ENCODE assay signal across 8 cellular contexts in the genomic region with DNA sequence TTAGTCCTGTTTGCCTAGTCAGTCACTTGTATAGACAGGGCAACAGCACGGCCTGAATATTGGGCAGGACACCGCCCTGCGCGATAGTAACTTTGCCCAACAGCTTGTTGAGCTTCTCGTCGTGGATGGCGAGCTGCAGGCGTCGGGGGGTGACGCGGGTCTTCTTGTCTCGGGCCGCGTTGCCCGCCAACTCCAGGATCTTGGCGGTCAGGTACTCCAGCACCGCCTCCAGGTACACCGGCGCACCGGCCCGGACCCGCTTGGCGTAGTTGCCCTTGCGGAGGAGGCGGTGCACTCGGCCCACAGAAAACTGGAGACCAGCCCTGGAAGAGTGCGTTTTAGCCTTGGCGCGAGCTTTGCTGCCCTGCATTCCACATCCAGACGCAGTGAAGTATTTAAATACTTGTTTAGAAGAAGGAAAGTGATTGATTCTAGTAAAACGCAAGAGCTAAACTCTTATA.
DNase-seq lines count a peak whose midpoint lies in the region; ATAC-seq, FAIRE-seq and TF ChIP-seq lines count a peak whose summit lies in the region.

No MANE protein-coding gene starts in this region.

- H3K4me3 ChIP-seq in AG04450 (ENCODE audit: low read depth, low read length) (peak overlapping the region; percentile 65), HUES6 (ENCODE audit: low read depth, low read length) (peak overlapping the region; percentile 78), fibroblast of villous mesenchyme (ENCODE audit: low read depth, low read length) (peak overlapping the region; percentile 69), pancreas (no peak overlapping the region)

- H3K27ac ChIP-seq in AG04450 (ENCODE audit: low read depth, low read length) (peak overlapping the region; percentile 84), HUES6 (ENCODE audit: low read depth, low read length) (peak overlapping the region; percentile 91), pancreas (peak overlapping the region in 1 of 4 donors; percentile 61)

- TF ChIP-seq POLR2A in GM19193 (IDR thresholded peaks at IDR 0.05; ENCODE audit: extremely low read depth, insufficient read depth, insufficient read length) (peak; percentile 28), GM12891 (IDR thresholded peaks at IDR 0.05; ENCODE audit: low read depth, low read length) (no peak)

- WGBS in pancreas, 2 donors, result 5 to 8% methylated on average over 31 of the region's 31 CpGs

- ATAC-seq in pancreas (peak in 3 of 4 donors; percentile 42 to 51 (median 46)), GM21390 (IDR thresholded peaks at IDR 0.05; ENCODE audit: unreplicated experiment) (no peak)

- H3K27me3 ChIP-seq in AG04450 (ENCODE audit: control insufficient read depth, insufficient read depth, low read length) (no peaks in the 10 kb centered on the region), HUES6 (ENCODE audit: control insufficient read depth, insufficient read depth, low read length) (no peaks in the 10 kb centered on the region), pancreas (peaks cover 3 to 72% (median 17%) of the 10 kb centered on the region in 4 donors)

- TF ChIP-seq CTCF in AG04450 (IDR thresholded peaks at IDR 0.05; ENCODE audit: low read depth, low read length), result no peak
- TF ChIP-seq CTCF in fibroblast of villous mesenchyme (IDR thresholded peaks at IDR 0.05; ENCODE audit: insufficient read depth, low read depth, low read length), result no peak
- TF ChIP-seq CTCF in pancreas (IDR thresholded peaks at IDR 0.05), result no peak

- no peaks in the 10 kb centered on the region for H3K9me3 ChIP-seq in AG04450 (ENCODE audit: control insufficient read depth, insufficient read depth, low read length)
- no peaks in the 10 kb centered on the region for H3K9me3 ChIP-seq in HUES6 (ENCODE audit: control insufficient read depth, insufficient read depth, low read depth, low read length)
- H3K9me3 ChIP-seq in pancreas, result no peaks in the 10 kb centered on the region

- CTCF ChIA-PET in AG04450 (lab: Charles Lee), result interaction anchor here (0.7 to 1.5 kb wide), 6 partner anchors 20 to 1547 kb away, joined by 3 to 5 read pairs (median 3); a partner anchor contains a TSS

- POLR2A ChIA-PET in AG04450 (lab: Yijun Ruan, JAX), result interaction anchor here (0.6 to 6.4 kb wide), 27 partner anchors 12 to 1621 kb away, joined by 3 to 69 read pairs (median 6); a partner anchor contains a TSS

- intact Hi-C loops in pancreas (cut with DNase I), result no loop called here

- H3K36me3 ChIP-seq in HUES6 (ENCODE audit: control insufficient read depth, insufficient read depth, low read length) (no peaks in the 10 kb centered on the region), pancreas (no peaks in the 10 kb centered on the region)

- H3K4me1 ChIP-seq in HUES6 (ENCODE audit: control insufficient read depth, insufficient read depth, low read length) (peaks cover 17% of the 10 kb centered on the region), pancreas (no peaks in the 10 kb centered on the region)

- FAIRE-seq in pancreas (lab: Jason Lieb, UNC) (no peak), GM12891 (lab: Jason Lieb, UNC) (no peak)

- DNase-seq in AG04450 (ENCODE audit: low read depth, low spot score) (no peak), fibroblast of villous mesenchyme (ENCODE audit: low read depth) (no peak), pancreas (peak in 2 of 6 donors; percentile 13 to 39), GM12891 (ENCODE audit: insufficient read length, low spot score) (no peak)
- DNase-seq in activated T-cell treated with anti-CD3 and anti-CD28 coated beads, Interleukin-2, amount 50 U/mL, for 1 hour, result peak; percentile 66

- H3K9ac ChIP-seq in HUES6 (ENCODE audit: low read length), result peak overlapping the region; percentile 98

TF ChIP-seq in GM12891, 5 proteins besides CTCF, POLR2A, EP300 and RAD21:
- TF ChIP-seq POU2F2 (IDR thresholded peaks at IDR 0.05; ENCODE audit: low read depth, low read length) (no peak), PAX5 (IDR thresholded peaks at IDR 0.05; ENCODE audit: insufficient read depth, low read length, severe bottlenecking) (no peak), POLR2AphosphoS5 (IDR thresholded peaks at IDR 0.05; ENCODE audit: low read depth, low read length) (no peak), TAF1 (IDR thresholded peaks at IDR 0.05; ENCODE audit: low read depth, low read length) (no peak), SPI1 (IDR thresholded peaks at IDR 0.05; ENCODE audit: low read depth, low read length) (no peak)

Comparison
In these comparisons a context has a peak if more than half of its experiments do, and no peak if none do; other contexts are left out.
1. H3K4me3 ChIP-seq: peak in AG04450 (single experiment), HUES6 (single experiment) and fibroblast of villous mesenchyme (single experiment); none in pancreas (0 of 4).